Comparison of ENCODE assay signal across 8 cellular contexts in genomic region chr21:36989199-36989698, GRCh38. TPM values are rescaled to one million over a fixed set of nuclear protein-coding genes. Genes with fewer than 3 reads are reported as not detected.
DNase-seq lines count a peak whose midpoint lies in the region; ATAC-seq and TF ChIP-seq lines count a peak whose summit lies in the region.
"Not testable (repeated sequence)": the region's sequence is repeated elsewhere in the genome, so short reads cannot be mapped to it uniquely, and the experiment has no call there.

No MANE protein-coding gene starts in this region.

- H3K9me3 Mint-ChIP-seq in activated CD8-positive, alpha-beta T cell treated with anti-CD3 and anti-CD28 coated beads, Interleukin-2, amount 10 ng/mL, durations not matched to agents 7 days and 5 days (ENCODE audit: insufficient read depth): not testable (repeated sequence)

- peak overlapping the region; percentile 84 for H3K27ac Mint-ChIP-seq in activated CD8-positive, alpha-beta T cell treated with anti-CD3 and anti-CD28 coated beads, Interleukin-2, amount 10 ng/mL, durations not matched to agents 7 days and 5 days

- TF ChIP-seq CTCF in GM12864 (IDR thresholded peaks at IDR 0.05; ENCODE audit: low read depth, low read length, missing control alignments); gastroesophageal sphincter (IDR thresholded peaks at IDR 0.05); gastrocnemius medialis (IDR thresholded peaks at IDR 0.05 in 4 of 5, conservative IDR thresholded peaks at IDR 0.05 in 1 of 5); vagina (IDR thresholded peaks at IDR 0.05): not testable (repeated sequence)

- H3K4me3 Mint-ChIP-seq in activated CD8-positive, alpha-beta T cell treated with anti-CD3 and anti-CD28 coated beads, Interleukin-2, amount 10 ng/mL, durations not matched to agents 7 days and 5 days: peak overlapping the region; percentile 74

- not testable (repeated sequence) for H3K9me3 ChIP-seq in NT2/D1 (ENCODE audit: insufficient read depth, low read length); gastroesophageal sphincter; mesodermal cell (ENCODE audit: control insufficient read depth, low read length); gastrocnemius medialis; vagina

- not testable (repeated sequence) for TF ChIP-seq EP300 in gastroesophageal sphincter (IDR thresholded peaks at IDR 0.05)

- H3K27me3 ChIP-seq in NT2/D1 (ENCODE audit: insufficient read depth, insufficient read length); gastrocnemius medialis; vagina: not testable (repeated sequence)
- peaks cover 12% of the 10 kb centered on the region for H3K27me3 ChIP-seq in gastroesophageal sphincter

- in situ Hi-C loops in gastrocnemius medialis (cut with MboI; ENCODE audit: low sequenced_read_pairs in 4 of 4): not testable (repeated sequence)

- H3K4me1 ChIP-seq in NT2/D1 (ENCODE audit: insufficient read depth, insufficient read length); gastroesophageal sphincter; mesodermal cell (ENCODE audit: control insufficient read depth, insufficient read depth, low read length, poor library complexity, severe bottlenecking); gastrocnemius medialis; vagina: not testable (repeated sequence)

- DNase-seq in GM12864 (ENCODE audit: low read depth); NT2/D1 (ENCODE audit: low read depth, low spot score); activated CD8-positive, alpha-beta T cell treated with anti-CD3 and anti-CD28 coated beads, Interleukin-2, amount 10 ng/mL, durations not matched to agents 7 days and 5 days; caudate nucleus (lab: John Stamatoyannopoulos, UW); gastrocnemius medialis; vagina (ENCODE audit: extremely low spot score in 2 of 2): not testable (repeated sequence)

- peaks cover 39% of the 10 kb centered on the region for H3K4me1 Mint-ChIP-seq in activated CD8-positive, alpha-beta T cell treated with anti-CD3 and anti-CD28 coated beads, Interleukin-2, amount 10 ng/mL, durations not matched to agents 7 days and 5 days (ENCODE audit: low read depth)

- TF ChIP-seq POLR2A in gastroesophageal sphincter (IDR thresholded peaks at IDR 0.05); gastrocnemius medialis (IDR thresholded peaks at IDR 0.05); vagina (IDR thresholded peaks at IDR 0.05): not testable (repeated sequence)

- H3K36me3 Mint-ChIP-seq in activated CD8-positive, alpha-beta T cell treated with anti-CD3 and anti-CD28 coated beads, Interleukin-2, amount 10 ng/mL, durations not matched to agents 7 days and 5 days (ENCODE audit: low read depth): not testable (repeated sequence)

- WGBS in gastroesophageal sphincter (ENCODE audit: low coverage in 1 of 2), 2 donors: 22 to 23% methylated on average over 11 to 18 of the region's 22 CpGs
- 64 to 73% methylated on average over 18 of the region's 22 CpGs for WGBS in mesodermal cell (ENCODE audit: insufficient coverage in 2 of 2), 2 experiments

- ATAC-seq in activated CD8-positive, alpha-beta T cell treated with anti-CD3 and anti-CD28 coated beads, Interleukin-2, amount 10 ng/mL, durations not matched to agents 7 days and 5 days; gastroesophageal sphincter: not testable (repeated sequence)
- peak in 1 of 2 donors; percentile 0 for ATAC-seq in gastrocnemius medialis

- H3K27me3 Mint-ChIP-seq in activated CD8-positive, alpha-beta T cell treated with anti-CD3 and anti-CD28 coated beads, Interleukin-2, amount 10 ng/mL, durations not matched to agents 7 days and 5 days (ENCODE audit: low read depth): not testable (repeated sequence)

- CTCF ChIA-PET in activated CD8-positive, alpha-beta T cell treated with anti-CD3 and anti-CD28 coated beads, Interleukin-2, amount 10 ng/mL, durations not matched to agents 7 days and 5 days (lab: Charles Lee): interaction anchor here (0.9 to 3.9 kb wide), 11 partner anchors 10 to 359 kb away, joined by 3 to 34 read pairs (median 8); partner anchors contain the start of gene HLCS

- intact Hi-C loops in gastrocnemius medialis (cut with DNase I; ENCODE audit: low total_unique reads): not testable (repeated sequence)
- intact Hi-C loops in vagina (cut with DNase I): loop anchor here (2.0 kb wide), 1 partner anchor 84 kb away; the partner anchor contains the start of genes PIGP and TTC3

- H3K4me3 ChIP-seq in GM12864 (ENCODE audit: low read depth, low read length) (peak overlapping the region; percentile 60), NT2/D1 (ENCODE audit: insufficient read length, low read depth) (peak overlapping the region; percentile 54), gastroesophageal sphincter (peak overlapping the region; percentile 40 to 59), mesodermal cell (ENCODE audit: extremely low read depth, insufficient read depth, low read length, poor library complexity, severe bottlenecking) (peak overlapping the region; percentile 53), gastrocnemius medialis (peak overlapping the region; percentile 65 to 76 (median 68)), vagina (peak overlapping the region; percentile 54 to 66)

- H3K36me3 ChIP-seq in NT2/D1 (ENCODE audit: insufficient read depth, insufficient read length, low read length); gastroesophageal sphincter; mesodermal cell (ENCODE audit: control insufficient read depth, insufficient read depth, low read length); gastrocnemius medialis; vagina: not testable (repeated sequence)

- peak overlapping the region; percentile 87 for H3K9ac ChIP-seq in NT2/D1 (ENCODE audit: insufficient read length, low read depth)

- H3K27ac ChIP-seq in caudate nucleus (ENCODE audit: low read depth, low read length) (peak overlapping the region; percentile 72), gastroesophageal sphincter (peak overlapping the region; percentile 45 to 96 (median 92)), mesodermal cell (ENCODE audit: low read depth, low read length, severe bottlenecking) (peak overlapping the region; percentile 88), gastrocnemius medialis (peak overlapping the region; percentile 84 to 94 (median 92)), vagina (peak overlapping the region; percentile 91)

- POLR2A ChIA-PET in activated CD8-positive, alpha-beta T cell treated with anti-CD3 and anti-CD28 coated beads, Interleukin-2, amount 10 ng/mL, durations not matched to agents 7 days and 5 days (lab: Charles Lee): interaction anchor here (0.6 to 1.1 kb wide), 3 partner anchors 10 to 22 kb away, joined by 3 to 4 read pairs (median 3); no protein-coding TSS in a partner anchor

RNA-seq across cellular contexts. Expression of gene RIPPLY3, which starts 17.3 kb away (rescaled TPM):
- under 1 TPM in 1 of 2 experiments, not detected in 1; 0.10 TPM for total RNA-seq in activated CD8-positive, alpha-beta T cell treated with anti-CD3 and anti-CD28 coated beads, Interleukin-2, amount 10 ng/mL, durations not matched to agents 7 days and 5 days
- total RNA-seq in gastroesophageal sphincter (not detected), gastrocnemius medialis (not detected), vagina (not detected)
- polyA plus RNA-seq in mesodermal cell (2013, experiment 1 of 2): 2.3 TPM
- 1.6 TPM for polyA plus RNA-seq in mesodermal cell (2013, experiment 2 of 2)

RNA-seq across cellular contexts. Expression of gene HLCS, which starts 22.8 kb away (rescaled TPM):
- 10 to 100 TPM; 15.5 to 16.8 TPM for total RNA-seq in activated CD8-positive, alpha-beta T cell treated with anti-CD3 and anti-CD28 coated beads, Interleukin-2, amount 10 ng/mL, durations not matched to agents 7 days and 5 days
- total RNA-seq in gastroesophageal sphincter (10 to 100 TPM; 14.4 to 33.3 (median 24.9) TPM), gastrocnemius medialis (10 to 100 TPM; 10.6 to 18.4 (median 15.4) TPM), vagina (10.3 TPM)
- 13.8 TPM for polyA plus RNA-seq in mesodermal cell (2013, experiment 1 of 2)
- polyA plus RNA-seq in mesodermal cell (2013, experiment 2 of 2): 13.9 TPM
